ENCODE assay signal across 7 cellular contexts in genomic region chr1:199684686-199685273, GRCh38.
DNase-seq lines count a peak whose midpoint lies in the region; ATAC-seq and TF ChIP-seq lines count a peak whose summit lies in the region.

No MANE protein-coding gene starts in this region.

- H4K20me1 ChIP-seq in DOHH2 (ENCODE audit: control insufficient read depth, insufficient read depth, low read depth, low read length), result no peaks in the 10 kb centered on the region

- peak; percentile 26 for DNase-seq in NCI-H2171 (lab: John Stamatoyannopoulos, UW)
- DNase-seq in glutamatergic neuron, result no peak
- DNase-seq in retinal pigment epithelial cell (ENCODE audit: low read depth), result peak; percentile 76

- no peak overlapping the region for H3K27ac ChIP-seq in DOHH2 (ENCODE audit: low read depth, low read length)

- no peak overlapping the region for H3K4me2 ChIP-seq in DOHH2 (ENCODE audit: low read length)

- no peaks in the 10 kb centered on the region for H3K9me2 ChIP-seq in DOHH2 (replicated peaks; ENCODE audit: control insufficient read depth, low read length)

- peaks cover 19% of the 10 kb centered on the region for H3K27me3 ChIP-seq in DOHH2 (ENCODE audit: control insufficient read depth, low read length)

- no peaks in the 10 kb centered on the region for H3K9me3 Mint-ChIP-seq in glutamatergic neuron (ENCODE audit: unreplicated experiment)

- H3K4me3 Mint-ChIP-seq in glutamatergic neuron (ENCODE audit: unreplicated experiment), result no peak overlapping the region

- H3K9me3 ChIP-seq in DOHH2 (ENCODE audit: control insufficient read depth, insufficient read depth, low read length), result no peaks in the 10 kb centered on the region

- H3K36me3 ChIP-seq in DOHH2 (ENCODE audit: control insufficient read depth, low read length), result no peaks in the 10 kb centered on the region

- TF ChIP-seq CTCF in DOHH2 (IDR thresholded peaks at IDR 0.05; ENCODE audit: low read depth, low read length, poor library complexity, severe bottlenecking) (peak; percentile 75), WI38 (IDR thresholded peaks at IDR 0.05; ENCODE audit: low read depth, low read length) (peak; percentile 61), glutamatergic neuron (IDR thresholded peaks at IDR 0.05; ENCODE audit: partially characterized antibody, unreplicated experiment) (peak; percentile 85), retinal pigment epithelial cell (conservative IDR thresholded peaks at IDR 0.05; ENCODE audit: low read depth, low read length) (peak; percentile 78)

- H3K36me3 Mint-ChIP-seq in glutamatergic neuron (ENCODE audit: unreplicated experiment), result no peaks in the 10 kb centered on the region

- H3K79me2 ChIP-seq in DOHH2 (ENCODE audit: control insufficient read depth, low read length), result no peaks in the 10 kb centered on the region

- no peaks in the 10 kb centered on the region for H3K27me3 Mint-ChIP-seq in glutamatergic neuron (ENCODE audit: unreplicated experiment)

- no peak overlapping the region for H3K27ac Mint-ChIP-seq in glutamatergic neuron (ENCODE audit: unreplicated experiment)

- no peaks in the 10 kb centered on the region for H3F3A ChIP-seq in DOHH2 (ENCODE audit: control insufficient read depth, insufficient read depth)

- ATAC-seq in GM19324 (IDR thresholded peaks at IDR 0.05; ENCODE audit: low FRiP score, unreplicated experiment) (peak; percentile 75), HG03342 (IDR thresholded peaks at IDR 0.05; ENCODE audit: unreplicated experiment) (peak; percentile 96)

- peaks cover 17% of the 10 kb centered on the region for H3K4me1 Mint-ChIP-seq in glutamatergic neuron (ENCODE audit: low read depth, unreplicated experiment)

- H3K4me1 ChIP-seq in DOHH2 (ENCODE audit: control insufficient read depth, low read length), result no peaks in the 10 kb centered on the region

- no peak overlapping the region for H3K4me3 ChIP-seq in DOHH2 (ENCODE audit: low read length)
- H3K4me3 ChIP-seq in WI38 (ENCODE audit: low read depth, low read length), result no peak overlapping the region
- no peak overlapping the region for H3K4me3 ChIP-seq in retinal pigment epithelial cell (ENCODE audit: low read length)
